26 cellular contexts compared by ENCODE assay signal in the genomic region with DNA sequence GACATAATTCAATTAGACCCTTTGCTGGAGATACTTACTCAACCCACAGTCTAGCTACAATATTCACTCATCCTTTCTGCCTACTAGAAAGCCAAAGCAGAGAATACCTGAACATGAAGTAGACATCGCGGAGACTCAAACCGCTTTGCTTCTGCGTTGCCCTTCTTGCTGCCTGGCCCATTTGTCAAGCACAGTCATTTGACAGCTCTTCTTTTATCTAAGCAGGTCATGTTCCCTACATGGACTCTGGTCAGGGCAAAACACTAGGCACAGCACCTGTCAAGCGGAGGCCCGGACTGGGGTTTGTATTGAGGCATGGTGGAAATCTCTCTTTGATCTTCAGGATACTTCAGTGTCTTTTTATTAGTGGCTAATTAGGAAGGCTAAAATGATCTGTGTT.
"Had no signal": no experiment of that assay in that cellular context is flagged by ENCODE, and none has a peak within 500 bp of the region (broad histone marks: within the 10 kb centered on the region; RNA-seq: fewer than 3 reads in every experiment).

No MANE protein-coding gene starts in this region.

- ATAC-seq: foreskin keratinocyte; left colon; naive thymus-derived CD8-positive, alpha-beta T cell; stimulated activated effector memory CD8-positive, alpha-beta T cell treated with anti-CD3 and anti-CD28 coated beads, Interleukin-12 subunit alpha, Interleukin-12 subunit beta, amount 100 ng/mL, for 72 hours had no signal

- DNase-seq: dermis blood vessel endothelial cell; effector memory CD4-positive, alpha-beta T cell; foreskin keratinocyte; glutamatergic neuron; heart right ventricle; hippocampal formation; islet precursor cell; kidney glomerular epithelial cell; left colon; mammary epithelial cell; mesendoderm; midbrain; naive thymus-derived CD8-positive, alpha-beta T cell; nephron progenitor cell; occipital lobe; ovary; posterior cingulate gyrus; retina; sigmoid colon; stimulated activated CD4-positive, alpha-beta T cell treated with anti-CD3 and anti-CD28 coated beads, Interleukin-2, amount 100 ng/mL, for 24 hours; stimulated activated CD4-positive, alpha-beta T cell treated with anti-CD3 and anti-CD28 coated beads, Interleukin-4, amount 100 ng/mL, for 24 hours; stimulated activated naive CD4-positive, alpha-beta T cell treated with Interleukin-2 at 50 U/mL for 16 hours; stomach; thyroid gland; trophoblast cell had no signal
